18 cellular contexts compared by ENCODE assay signal in the genomic region with DNA sequence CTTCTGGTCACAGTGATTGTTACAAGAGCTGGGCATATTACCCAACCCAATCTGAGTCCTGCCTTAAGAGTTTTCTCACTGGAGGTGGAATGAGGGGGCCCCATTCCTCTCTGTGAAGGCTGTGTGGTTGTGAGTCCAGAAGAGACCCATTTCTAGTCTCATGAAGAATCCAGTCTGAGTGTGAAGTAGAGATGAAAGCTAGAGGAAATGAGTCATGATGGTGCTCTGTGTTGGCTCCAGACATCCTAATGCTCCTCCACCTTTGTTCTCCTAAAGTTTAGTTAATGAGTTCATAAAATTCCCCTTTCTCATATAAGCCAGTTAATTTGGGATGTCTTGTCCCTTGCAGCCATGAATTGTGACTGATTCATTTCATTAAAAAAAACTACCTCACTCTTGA. TPM values are rescaled to one million over a fixed set of nuclear protein-coding genes. Genes with fewer than 3 reads are reported as not detected.
DNase-seq lines count a peak whose midpoint lies in the region; ATAC-seq and TF ChIP-seq lines count a peak whose summit lies in the region.
"Had no signal": no experiment of that assay in that cellular context is flagged by ENCODE, and none has a peak within 500 bp of the region (broad histone marks: within the 10 kb centered on the region; RNA-seq: fewer than 3 reads in every experiment).

No MANE protein-coding gene starts in this region.

- DNase-seq in HCT116 (ENCODE audit: low read depth, low spot score) (no peak), SW480 (ENCODE audit: low spot score) (peak; percentile 17), fibroblast of the aortic adventitia (ENCODE audit: low read depth) (peak; percentile 54), cerebellar cortex (ENCODE audit: low spot score) (no peak), activated T-cell treated with anti-CD3 and anti-CD28 coated beads for 4 hours (no peak), NCI-H1417 treated with DMSO at 0.1 percent for 48 hours (lab: John Stamatoyannopoulos, UW) (no peak)
- no peak for DNase-seq in stimulated activated CD4-positive, alpha-beta T cell treated with anti-CD3 and anti-CD28 coated beads, Interleukin-15, amount 100 ng/mL, for 24 hours
- DNase-seq: activated CD8-positive, alpha-beta T cell treated with anti-CD3 and anti-CD28 coated beads for 36 hours; activated naive CD8-positive, alpha-beta T cell treated with anti-CD3 and anti-CD28 coated beads, Interleukin-2, amount 10 ng/mL, durations not matched to agents 7 days and 5 days; activated T-cell treated with anti-CD3 and anti-CD28 coated beads, Interleukin-2, amount 50 U/mL, for 72 hours; DMS153; endodermal cell; naive B cell; NCI-H2081 treated with DMSO at 0.1 percent for 48 hours; NCI-H69; WERI-Rb-1 had no signal

- TF ChIP-seq RAD21 in HCT116 (IDR thresholded peaks at IDR 0.05; ENCODE audit: low read depth): no peak

- H3K4me2 ChIP-seq in HCT116 (ENCODE audit: low read length): no peak overlapping the region
- H3K4me2 ChIP-seq: GM23338 had no signal

- no peaks in the 10 kb centered on the region for H3K79me2 ChIP-seq in HCT116 (ENCODE audit: insufficient read depth, low read length)

- H2AFZ ChIP-seq in HCT116 (ENCODE audit: low read depth, low read length, poor library complexity, severe bottlenecking): no peak overlapping the region
- H2AFZ ChIP-seq: GM23338 had no signal

- no peaks in the 10 kb centered on the region for H3K9me3 ChIP-seq in HCT116 (ENCODE audit: control insufficient read depth in 1 of 2, insufficient read depth in 1 of 2, low read depth in 1 of 2, low read length in 2 of 2)

- intact Hi-C loops in HCT116 (cut with micrococcal nuclease): no loop called here

- H3K27me3 ChIP-seq in HCT116 (ENCODE audit: insufficient read depth, low read length): no peaks in the 10 kb centered on the region

- H3K9me2 ChIP-seq in HCT116 (ENCODE audit: insufficient read depth): no peaks in the 10 kb centered on the region

- RAD21 ChIA-PET in HCT116 (lab: Charles Lee; ENCODE audit: low non-redundant PET in 1 of 2, low total read pairs in 2 of 2, uncharacterized antibody in 2 of 2, unreplicated experiment in 2 of 2): no interaction called here

- TF ChIP-seq CTCF in HCT116 (IDR thresholded peaks at IDR 0.05 in 2 of 3, conservative IDR thresholded peaks at IDR 0.05 in 1 of 3; ENCODE audit: borderline replicate concordance in 1 of 3, insufficient read depth in 1 of 3, low read depth in 2 of 3, low read length in 2 of 3) (no peak), fibroblast of the aortic adventitia (IDR thresholded peaks at IDR 0.05; ENCODE audit: insufficient read depth, low read length) (no peak)

- H3K27ac ChIP-seq in HCT116 (ENCODE audit: low read depth, low read length): no peak overlapping the region
- H3K27ac ChIP-seq: C4-2B, WERI-Rb-1 had no signal

- no peaks in the 10 kb centered on the region for H4K20me1 ChIP-seq in HCT116 (ENCODE audit: insufficient read depth)

- no peaks in the 10 kb centered on the region for H3K36me3 ChIP-seq in HCT116 (ENCODE audit: control insufficient read depth in 1 of 2, insufficient read depth in 2 of 2, low read length in 2 of 2)
- H3K36me3 ChIP-seq: WERI-Rb-1 had no signal

- H3K9ac ChIP-seq in HCT116 (ENCODE audit: low read length): no peak overlapping the region

- TF ChIP-seq POLR2A in HCT116 (IDR thresholded peaks at IDR 0.05; ENCODE audit: borderline replicate concordance, extremely low read depth, insufficient read depth, insufficient read length): no peak

- peaks cover 0 to 21% of the 10 kb centered on the region in 2 experiments; a peak in 1 of 4 replicates for H3K4me1 ChIP-seq in HCT116 (ENCODE audit: control insufficient read depth in 1 of 2, insufficient read depth in 2 of 2, low read length in 2 of 2)

- CTCF ChIA-PET in HCT116 (lab: Charles Lee): no interaction called here

- peak; percentile 42; the same call in 1 of the 2 replicates for ATAC-seq in HCT116
- ATAC-seq: activated CD8-positive, alpha-beta T cell treated with anti-CD3 and anti-CD28 coated beads for 36 hours; activated T-cell treated with anti-CD3 and anti-CD28 coated beads, Interleukin-2, amount 50 U/mL, for 72 hours; GM23338 had no signal

- BruUV-seq in HCT116 (replicated peaks; lab: Mats Ljungman, UMichigan): no TSS peak

- H3K4me3 ChIP-seq in HCT116 (replicated peaks in 1 of 2; ENCODE audit: low read depth in 1 of 2, low read length in 2 of 2): no peak overlapping the region
- no peak overlapping the region for H3K4me3 ChIP-seq in fibroblast of the aortic adventitia (ENCODE audit: low read depth, low read length)
- H3K4me3 ChIP-seq: GM23338 had no signal

- POLR2A ChIA-PET in HCT116 (lab: Charles Lee): no interaction called here

TF ChIP-seq in HCT116, 20 proteins besides CTCF, POLR2A, EP300 and RAD21:
- TF ChIP-seq EGR1 (IDR thresholded peaks at IDR 0.05; ENCODE audit: low read depth) (no peak), TCF7L2 (IDR thresholded peaks at IDR 0.05; ENCODE audit: borderline replicate concordance, extremely low read depth, insufficient read depth, insufficient read length) (peak; percentile 68)

RNA-seq across cellular contexts. Expression of gene RASGRP3, which starts 50.8 kb away (rescaled TPM):
- total RNA-seq in HCT116 (2021; ENCODE audit: unreplicated experiment): 0.59 TPM
- 0.16 and 0.45 TPM in 2 replicates for polyA plus RNA-seq in HCT116 (2012)
- 5.9 and 7.8 TPM in 2 replicates for total RNA-seq in fibroblast of the aortic adventitia (ENCODE audit: low replicate concordance)

Comparison
In these comparisons a context has a peak if more than half of its experiments do, and no peak if none do; other contexts are left out.
1. DNase-seq: peak in SW480 (single experiment) and fibroblast of the aortic adventitia (single experiment); none in HCT116 (single experiment), cerebellar cortex (single experiment), activated T-cell treated with anti-CD3 and anti-CD28 coated beads for 4 hours (single experiment), stimulated activated CD4-positive, alpha-beta T cell treated with anti-CD3 and anti-CD28 coated beads, Interleukin-15, amount 100 ng/mL, for 24 hours (single experiment) and NCI-H1417 treated with DMSO at 0.1 percent for 48 hours (single experiment).